1 cellular context compared by ENCODE assay signal in genomic region chr13:24922390-24923304, GRCh38.
TF ChIP-seq lines count a peak whose summit lies in the region.

No MANE protein-coding gene starts in this region.

TF ChIP-seq in HEK293, 187 proteins besides CTCF, POLR2A, EP300 and RAD21 (continued from another document and continues in another):
- TF ChIP-seq KLF17 (tag by site-specific recombination; IDR thresholded peaks at IDR 0.05) (no peak; the same call in 1 of the 2 replicates), ZNF148 (tag by site-specific recombination; IDR thresholded peaks at IDR 0.05; ENCODE audit: borderline replicate concordance) (no peak), ZNF394 (tag by site-specific recombination; IDR thresholded peaks at IDR 0.05; ENCODE audit: borderline replicate concordance) (no peak; the same call in 1 of the 2 replicates), ZNF670 (tag by site-specific recombination; IDR thresholded peaks at IDR 0.05; ENCODE audit: low read depth) (no peak), ZNF596 (tag by site-specific recombination; IDR thresholded peaks at IDR 0.05) (no peak), ZNF155 (tag by site-specific recombination; IDR thresholded peaks at IDR 0.05) (no peak), HOXC10 (CRISPR knock-in tag; IDR thresholded peaks at IDR 0.05) (no peak), REST (tag by site-specific recombination; IDR thresholded peaks at IDR 0.05) (peak; percentile 41; the same call in 1 of the 2 replicates), ZIC2 (tag by site-specific recombination; IDR thresholded peaks at IDR 0.05) (peak; percentile 70), ZNF658 (tag by site-specific recombination; IDR thresholded peaks at IDR 0.05) (no peak), ZNF544 (tag by site-specific recombination; IDR thresholded peaks at IDR 0.05) (no peak), HIC1 (tag by site-specific recombination; IDR thresholded peaks at IDR 0.05) (no peak), ZNF558 (tag by site-specific recombination; IDR thresholded peaks at IDR 0.05) (0 out of 2 replicates have a peak, but pooled peaks have one; percentile 62), ZNF174 (tag by site-specific recombination; IDR thresholded peaks at IDR 0.05) (no peak), ZNF114 (tag by site-specific recombination; IDR thresholded peaks at IDR 0.05) (no peak), ZBTB21 (tag by site-specific recombination; IDR thresholded peaks at IDR 0.05) (peak; percentile 50; the same call in 1 of the 2 replicates), ZNF792 (tag by site-specific recombination; IDR thresholded peaks at IDR 0.05) (no peak), PRDM6 (tag by site-specific recombination; IDR thresholded peaks at IDR 0.05) (no peak), KLF9 (tag by site-specific recombination; IDR thresholded peaks at IDR 0.05; ENCODE audit: low read depth) (peak; percentile 77), ZNF266 (tag by site-specific recombination; IDR thresholded peaks at IDR 0.05; ENCODE audit: low read depth) (no peak), ZNF830 (tag by site-specific recombination; IDR thresholded peaks at IDR 0.05; ENCODE audit: low read depth) (no peak), ZEB2 (tag by site-specific recombination; IDR thresholded peaks at IDR 0.05) (peak; percentile 85), KLF16 (tag by site-specific recombination; IDR thresholded peaks at IDR 0.05) (peak; percentile 83), ZBTB48 (tag by site-specific recombination; IDR thresholded peaks at IDR 0.05) (0 out of 2 replicates have a peak, but pooled peaks have one; percentile 26), ZNF423 (tag by site-specific recombination; IDR thresholded peaks at IDR 0.05) (no peak), ZNF280D (tag by site-specific recombination; IDR thresholded peaks at IDR 0.05) (no peak), KLF7 (tag by site-specific recombination; IDR thresholded peaks at IDR 0.05; ENCODE audit: borderline replicate concordance) (peak; percentile 98), ZBTB44 (tag by site-specific recombination; IDR thresholded peaks at IDR 0.05) (no peak), ZBTB26 (tag by site-specific recombination; optimal IDR thresholded peaks at IDR 0.05) (peak; percentile 90), BCL11A (tag by site-specific recombination; IDR thresholded peaks at IDR 0.05; ENCODE audit: low read depth) (peak; percentile 73), ZNF37A (tag by site-specific recombination; IDR thresholded peaks at IDR 0.05) (no peak), PRDM4 (tag by site-specific recombination; IDR thresholded peaks at IDR 0.05) (0 out of 2 replicates have a peak, but pooled peaks have one; percentile 30), GLIS2 (tag by site-specific recombination; IDR thresholded peaks at IDR 0.05) (peak; percentile 64), ATF2 (tag by site-specific recombination; IDR thresholded peaks at IDR 0.05; ENCODE audit: low read depth) (no peak), HOXD13 (CRISPR knock-in tag; IDR thresholded peaks at IDR 0.05; ENCODE audit: borderline replicate concordance) (no peak), ZNF777 (tag by site-specific recombination; IDR thresholded peaks at IDR 0.05; ENCODE audit: borderline replicate concordance) (peak; percentile 55; the same call in 1 of the 2 replicates), ZNF701 (tag by site-specific recombination; IDR thresholded peaks at IDR 0.05) (no peak), ZBTB7A (tag by site-specific recombination; IDR thresholded peaks at IDR 0.05; ENCODE audit: low read depth) (no peak)
